9 cellular contexts compared by ENCODE assay signal in genomic region chr7:92645531-92646061, GRCh38. TPM values are rescaled to one million over a fixed set of nuclear protein-coding genes. Genes with fewer than 3 reads are reported as not detected.
DNase-seq lines count a peak whose midpoint lies in the region; FAIRE-seq and TF ChIP-seq lines count a peak whose summit lies in the region.
"Had no signal": no experiment of that assay in that cellular context is flagged by ENCODE, and none has a peak within 500 bp of the region (broad histone marks: within the 10 kb centered on the region; RNA-seq: fewer than 3 reads in every experiment).

No MANE protein-coding gene starts in this region.

- H3K4me3 Mint-ChIP-seq in activated CD4-positive, alpha-beta memory T cell treated with anti-CD3 and anti-CD28 coated beads, Interleukin-2, amount 10 ng/mL, durations not matched to agents 7 days and 5 days = no peak overlapping the region

- no peaks in the 10 kb centered on the region for H3K9me3 ChIP-seq in keratinocyte (ENCODE audit: control insufficient read depth, low read depth, low read length)

- CTCF ChIA-PET in activated CD4-positive, alpha-beta memory T cell treated with anti-CD3 and anti-CD28 coated beads, Interleukin-2, amount 10 ng/mL, durations not matched to agents 7 days and 5 days (lab: Charles Lee) = interaction anchor here (0.6 to 1.2 kb wide), 3 partner anchors 11 to 168 kb away, joined by 3 to 4 read pairs (median 3); no protein-coding TSS in a partner anchor

- peaks cover 0 to 4% of the 10 kb centered on the region in 2 experiments for H3K36me3 ChIP-seq in keratinocyte (ENCODE audit: control insufficient read depth in 2 of 2, extremely low read depth in 1 of 2, insufficient read depth in 2 of 2, low read length in 2 of 2)

- TF ChIP-seq CTCF in keratinocyte (optimal IDR thresholded peaks at IDR 0.05 in 1 of 3, IDR thresholded peaks at IDR 0.05 in 1 of 3, conservative IDR thresholded peaks at IDR 0.05 in 1 of 3; ENCODE audit: extremely low read depth in 1 of 3, insufficient read depth in 2 of 3, low read length in 3 of 3) (no peak), lower leg skin (IDR thresholded peaks at IDR 0.05) (no peak)

- H3K4me1 ChIP-seq in keratinocyte (ENCODE audit: control insufficient read depth, extremely low read depth, insufficient read depth, low read length) = peaks cover 34% of the 10 kb centered on the region

- H3K36me3 Mint-ChIP-seq in activated CD4-positive, alpha-beta memory T cell treated with anti-CD3 and anti-CD28 coated beads, Interleukin-2, amount 10 ng/mL, durations not matched to agents 7 days and 5 days (ENCODE audit: low read depth) = peaks cover 31% of the 10 kb centered on the region

- peak overlapping the region; percentile 6 for H3K9ac ChIP-seq in keratinocyte (ENCODE audit: control insufficient read depth, extremely low read depth, insufficient read depth, low read length)

- no peak overlapping the region for H2AFZ ChIP-seq in keratinocyte (ENCODE audit: control insufficient read depth, low read length)

- peaks cover 39% of the 10 kb centered on the region for H3K79me2 ChIP-seq in keratinocyte (ENCODE audit: control insufficient read depth, insufficient read depth, low read length)

- H3K27me3 Mint-ChIP-seq in activated CD4-positive, alpha-beta memory T cell treated with anti-CD3 and anti-CD28 coated beads, Interleukin-2, amount 10 ng/mL, durations not matched to agents 7 days and 5 days = no peaks in the 10 kb centered on the region

- no peak overlapping the region for H3K4me2 ChIP-seq in keratinocyte (ENCODE audit: control insufficient read depth, extremely low read depth, insufficient read depth, low read depth, low read length)

- H3K27ac ChIP-seq in keratinocyte (ENCODE audit: control insufficient read depth, insufficient read depth, low read length) = peak overlapping the region; percentile 70

- no peak for FAIRE-seq in keratinocyte (lab: Jason Lieb, UNC)

- dilution Hi-C loops in keratinocyte (cut with MboI; ENCODE audit: extremely low pct_ligation_motif_present, low sequenced_read_pairs) = no loop called here

- 48 to 54% methylated on average over 8 of the region's 8 CpGs for WGBS in lower leg skin, 2 donors

- H4K20me1 ChIP-seq in keratinocyte (ENCODE audit: control insufficient read depth, extremely low read depth, insufficient read depth, low read length) = no peaks in the 10 kb centered on the region

- peak overlapping the region; percentile 61 for H3K27ac Mint-ChIP-seq in activated CD4-positive, alpha-beta memory T cell treated with anti-CD3 and anti-CD28 coated beads, Interleukin-2, amount 10 ng/mL, durations not matched to agents 7 days and 5 days

- intact Hi-C loops in lower leg skin (cut with DNase I; ENCODE audit: low total_unique reads) = no loop called here

- H3K27me3 ChIP-seq in keratinocyte (ENCODE audit: control insufficient read depth, extremely low read depth, insufficient read depth, low read length) = no peaks in the 10 kb centered on the region

- no peaks in the 10 kb centered on the region for H3K9me3 Mint-ChIP-seq in activated CD4-positive, alpha-beta memory T cell treated with anti-CD3 and anti-CD28 coated beads, Interleukin-2, amount 10 ng/mL, durations not matched to agents 7 days and 5 days

- H3K9me1 ChIP-seq in keratinocyte (ENCODE audit: control insufficient read depth, extremely low read depth, insufficient read depth, low read length) = no peaks in the 10 kb centered on the region

- DNase-seq in stimulated activated CD4-positive, alpha-beta T cell treated with anti-CD3 and anti-CD28 coated beads, Interleukin-4, amount 100 ng/mL, for 24 hours = peak; percentile 51
- no peak for DNase-seq in stimulated activated CD4-positive, alpha-beta T cell treated with anti-CD3 and anti-CD28 coated beads, Interleukin-2, amount 100 ng/mL, for 48 hours
- no peak for DNase-seq in activated CD4-positive, alpha-beta memory T cell treated with anti-CD3 and anti-CD28 coated beads, Interleukin-2, amount 10 ng/mL, durations not matched to agents 7 days and 5 days
- DNase-seq in keratinocyte (ENCODE audit: low read depth, low spot score) (no peak), SK-N-DZ (ENCODE audit: low spot score) (no peak), HuH-7.5 (ENCODE audit: low spot score) (no peak), lower leg skin (ENCODE audit: low spot score in 2 of 2) (no peak)
- DNase-seq in activated effector memory CD4-positive, alpha-beta T cell treated with Interleukin-2 at 50 U/mL for 16 hours = no peak
- DNase-seq: stimulated activated CD4-positive, alpha-beta T cell treated with anti-CD3 and anti-CD28 coated beads, Interleukin-12 subunit alpha, Interleukin-12 subunit beta, amount 100 ng/mL, for 4 hours had no signal

- POLR2A ChIA-PET in activated CD4-positive, alpha-beta memory T cell treated with anti-CD3 and anti-CD28 coated beads, Interleukin-2, amount 10 ng/mL, durations not matched to agents 7 days and 5 days (lab: Charles Lee) = interaction anchor here (0.6 to 3.5 kb wide), 13 partner anchors 10 to 259 kb away, joined by 3 to 17 read pairs (median 4); partner anchors contain the start of genes CDK6 and FAM133B

- TF ChIP-seq POLR2A in lower leg skin (IDR thresholded peaks at IDR 0.05) = no peak

- peaks cover 88% of the 10 kb centered on the region for H3K4me1 Mint-ChIP-seq in activated CD4-positive, alpha-beta memory T cell treated with anti-CD3 and anti-CD28 coated beads, Interleukin-2, amount 10 ng/mL, durations not matched to agents 7 days and 5 days

- H3K4me3 ChIP-seq in keratinocyte (ENCODE audit: control insufficient read depth in 2 of 3, extremely low read depth in 1 of 3, insufficient read depth in 2 of 3, low read depth in 1 of 3, low read length in 3 of 3) (no peak overlapping the region), lower leg skin (ENCODE audit: low read depth, poor library complexity, severe bottlenecking) (no peak overlapping the region)

RNA-seq across cellular contexts. Expression of gene FAM133B, which starts 55.4 kb away (rescaled TPM):
- total RNA-seq in activated CD4-positive, alpha-beta memory T cell treated with anti-CD3 and anti-CD28 coated beads, Interleukin-2, amount 10 ng/mL, durations not matched to agents 7 days and 5 days = 10 to 100 TPM; 23.4 to 25.5 TPM
- 12.4 to 24.0 TPM (median 17.3 TPM) in 3 replicates for polyA plus RNA-seq in keratinocyte
- polyA plus RNA-seq in keratinocyte (2011; ENCODE audit: low read depth) = 108 TPM
- polyA plus RNA-seq in keratinocyte (2011; cell fraction: cytosol; rRNA removed) = 9.4 and 13.4 TPM in 2 replicates
- polyA plus RNA-seq in keratinocyte (2011; cell fraction: nucleus; rRNA removed) = 14.8 and 21.7 TPM in 2 replicates
- 17.9 and 20.4 TPM in 2 replicates for polyA plus RNA-seq in keratinocyte (2012; ENCODE audit: low replicate concordance)
- polyA minus RNA-seq in keratinocyte = 1.3 to 11.4 TPM (median 3.8 TPM) in 3 replicates
- polyA minus RNA-seq in keratinocyte (2011; cell fraction: cytosol; rRNA and poly(A)+ RNA removed) = 6.5 TPM
- polyA minus RNA-seq in keratinocyte (2011; cell fraction: nucleus; rRNA and poly(A)+ RNA removed) = 8.1 and 19.2 TPM in 2 replicates
- polyA plus RNA-seq in SK-N-DZ (2014; cell fraction: cytosol; rRNA removed) = 24.7 and 30.0 TPM in 2 replicates
- 52.3 and 53.1 TPM in 2 replicates for polyA plus RNA-seq in SK-N-DZ (2014; cell fraction: nucleus; rRNA removed)
- total RNA-seq in lower leg skin = 10 to 100 TPM; 11.4 to 40.0 (median 14.2) TPM
